Comparison of ENCODE assay signal across 8 cellular contexts in genomic region chr6:53544500-53545308, GRCh38. TPM values are rescaled to one million over a fixed set of nuclear protein-coding genes. Genes with fewer than 3 reads are reported as not detected.
DNase-seq lines count a peak whose midpoint lies in the region; ATAC-seq, FAIRE-seq and TF ChIP-seq lines count a peak whose summit lies in the region.

TSS of gene GCLC (minus strand) at chr6:53545101. CDS start at chr6:53544645, 456 bp downstream.

- FAIRE-seq in GM12892 (lab: Jason Lieb, UNC) = peak; percentile 91
- peak; percentile 74 for FAIRE-seq in urothelium cell line (lab: Jason Lieb, UNC)

- peak; percentile 74 for TF ChIP-seq POLR2A in GM12892 (IDR thresholded peaks at IDR 0.05; ENCODE audit: low read depth, low read length)

- DNase-seq in GM12892 (ENCODE audit: insufficient read length) = peak; percentile 72
- DNase-seq in NCI-H1436 treated with DMSO at 0.1 percent for 48 hours (lab: John Stamatoyannopoulos, UW) = peak; percentile 57
- peak; percentile 90 for DNase-seq in amniotic stem cell (lab: John Stamatoyannopoulos, UW)
- peak; percentile 97 for DNase-seq in left ventricle myocardium superior
- DNase-seq in psoas muscle = peak; percentile 95 to 97
- peak; percentile 95 for DNase-seq in urothelium cell line (ENCODE audit: low spot score)

- 0 to 1% (median 1%) methylated on average over 52 to 99 of the region's 100 CpGs for WGBS in psoas muscle, 3 donors

- intact Hi-C loops in T-helper 1 cell treated with Interleukin-12 subunit alpha and Interleukin-12 subunit beta and Interleukin-4 antibody, amounts not matched to agents 30 ng/mL and 1 ng/mL, for 36 hours (cut with micrococcal nuclease) = loop anchor here (1.0 to 10.0 kb wide), 10 partner anchors 51 to 1150 kb away; partner anchors contain the start of gene TMEM14A
- intact Hi-C loops in left ventricle myocardium superior (cut with micrococcal nuclease) = loop anchor here (5.0 kb wide), 1 partner anchor 113 kb away; no protein-coding TSS in a partner anchor
- intact Hi-C loops in psoas muscle (cut with DNase I) = loop anchor here (1.0 to 10.0 kb wide), 4 partner anchors 50 to 183 kb away; no protein-coding TSS in a partner anchor

- no peaks in the 10 kb centered on the region for H3K36me3 ChIP-seq in psoas muscle (ENCODE audit: insufficient read depth in 1 of 2, low read depth in 1 of 2)

- no peaks in the 10 kb centered on the region for H3K27me3 ChIP-seq in psoas muscle (ENCODE audit: insufficient read depth in 3 of 3, low read length in 2 of 3)

- peak within 1 kb of the TSS; percentile 75 for H3K4me3 ChIP-seq in psoas muscle

- peak; percentile 71 for TF ChIP-seq CTCF in psoas muscle (IDR thresholded peaks at IDR 0.05)

- H3K4me1 ChIP-seq in psoas muscle = peaks cover 39% of the 10 kb centered on the region

- no peaks in the 10 kb centered on the region for H3K9me3 ChIP-seq in psoas muscle

- ATAC-seq in HG02840 (IDR thresholded peaks at IDR 0.05; ENCODE audit: low FRiP score, unreplicated experiment) = peak; percentile 71
- ATAC-seq in left ventricle myocardium superior = peak; percentile 80
- ATAC-seq in psoas muscle = peak; percentile 79 to 82 (median 80)

- H3K27ac ChIP-seq in psoas muscle = peak within 1 kb of the TSS; percentile 96

RNA-seq across cellular contexts. Expression of gene GCLC, which starts in this region (rescaled TPM):
- polyA plus RNA-seq in GM12892 (2012; ENCODE audit: missing spikeins) = 5.8 TPM
- 26.5 and 28.6 TPM in 2 replicates for total RNA-seq in T-helper 1 cell treated with Interleukin-12 subunit alpha and Interleukin-12 subunit beta and Interleukin-4 antibody, amounts not matched to agents 30 ng/mL and 1 ng/mL, for 36 hours
- total RNA-seq in left ventricle myocardium superior = 31.9 TPM
- total RNA-seq in psoas muscle = 10 to 100 TPM; 14.0 to 31.9 (median 22.8) TPM
- polyA plus RNA-seq in psoas muscle = 10 to 100 TPM in 1 of 3 donors, 1 to 10 TPM in 2; 4.7 to 17.9 (median 9.0) TPM

Comparison
In these comparisons a context has a peak if more than half of its experiments do, and no peak if none do; other contexts are left out.
1. Peak in every context shown above with its lines: DNase-seq, ATAC-seq, H3K4me3 ChIP-seq and H3K27ac ChIP-seq.